ENCODE assay signal across 20 cellular contexts in genomic region chr4:33864290-33864859, GRCh38.
DNase-seq lines count a peak whose midpoint lies in the region; ATAC-seq, FAIRE-seq and TF ChIP-seq lines count a peak whose summit lies in the region.
"Had no signal": no experiment of that assay in that cellular context is flagged by ENCODE, and none has a peak within 500 bp of the region (broad histone marks: within the 10 kb centered on the region; RNA-seq: fewer than 3 reads in every experiment).

No MANE protein-coding gene starts in this region.

- H4K20me1 ChIP-seq in DND-41 (ENCODE audit: insufficient read depth, low read length), result no peaks in the 10 kb centered on the region
- H4K20me1 ChIP-seq: BLaER1 treated with 17β-estradiol and CSF1 and Interleukin-3, amounts not matched to agents 10 nM and 100 nM had no signal

- H3K27ac ChIP-seq in DND-41 (ENCODE audit: low read length), result no peak overlapping the region; the same call in 1 of the 2 replicates
- no peak overlapping the region for H3K27ac ChIP-seq in kidney (ENCODE audit: low read depth in 2 of 2, low read length in 2 of 2)
- H3K27ac ChIP-seq: BLaER1 treated with 17β-estradiol and CSF1 and Interleukin-3, amounts not matched to agents 10 nM and 100 nM had no signal

- TF ChIP-seq CTCF in DND-41 (IDR thresholded peaks at IDR 0.05; ENCODE audit: borderline replicate concordance, extremely low read depth, low read length, poor library complexity, severe bottlenecking) (no peak), kidney (IDR thresholded peaks at IDR 0.05; ENCODE audit: borderline replicate concordance, extremely low read depth, insufficient read depth) (no peak), GM10266 (IDR thresholded peaks at IDR 0.05; ENCODE audit: control insufficient read depth, insufficient read depth, low read depth, missing control alignments) (no peak), lower leg skin (IDR thresholded peaks at IDR 0.05) (no peak)

- intact Hi-C loops in kidney (cut with DNase I), result no loop called here
- intact Hi-C loops in lower leg skin (cut with DNase I; ENCODE audit: low total_unique reads), result no loop called here

- H3K79me2 ChIP-seq in DND-41 (ENCODE audit: insufficient read depth, low read length), result no peaks in the 10 kb centered on the region

- H3K36me3 ChIP-seq in DND-41 (ENCODE audit: insufficient read depth, low read length) (no peaks in the 10 kb centered on the region), kidney (ENCODE audit: control insufficient read depth in 1 of 2, insufficient read depth in 2 of 2, low read length in 2 of 2) (no peaks in the 10 kb centered on the region)
- H3K36me3 ChIP-seq: BE2C; BLaER1 treated with 17β-estradiol and CSF1 and Interleukin-3, amounts not matched to agents 10 nM and 100 nM had no signal

- H3K9ac ChIP-seq in DND-41 (ENCODE audit: low read depth, low read length), result no peak overlapping the region
- H3K9ac ChIP-seq in kidney (ENCODE audit: low read length in 2 of 2), result no peak overlapping the region
- H3K9ac ChIP-seq: BLaER1 treated with 17β-estradiol and CSF1 and Interleukin-3, amounts not matched to agents 10 nM and 100 nM had no signal

- H3K4me3 ChIP-seq in DND-41 (ENCODE audit: low read depth in 1 of 2, low read length in 2 of 2), result no peak overlapping the region
- no peak overlapping the region for H3K4me3 ChIP-seq in kidney (ENCODE audit: low read length in 2 of 2)
- H3K4me3 ChIP-seq in lower leg skin (ENCODE audit: low read depth, poor library complexity, severe bottlenecking), result no peak overlapping the region
- H3K4me3 ChIP-seq: BLaER1 treated with 17β-estradiol and CSF1 and Interleukin-3, amounts not matched to agents 10 nM and 100 nM; GM23338 had no signal

- WGBS in lower leg skin, 2 donors, result 76 to 90% methylated on average over 6 of the region's 6 CpGs

- ATAC-seq in DND-41 (ENCODE audit: insufficient read depth, low read depth) (peak; percentile 56; the same call in 1 of the 3 replicates), GM21390 (IDR thresholded peaks at IDR 0.05; ENCODE audit: unreplicated experiment) (no peak)
- ATAC-seq: GM23338, HCT116 had no signal

- H3K27me3 ChIP-seq in DND-41 (ENCODE audit: insufficient read depth, low read length, poor library complexity), result no peaks in the 10 kb centered on the region
- H3K27me3 ChIP-seq: BE2C; BLaER1 treated with 17β-estradiol and CSF1 and Interleukin-3, amounts not matched to agents 10 nM and 100 nM had no signal

- H3K4me2 ChIP-seq in DND-41 (ENCODE audit: insufficient read depth, low read length), result peak overlapping the region; percentile 14; the same call in 1 of the 2 replicates
- H3K4me2 ChIP-seq: BLaER1 treated with 17β-estradiol and CSF1 and Interleukin-3, amounts not matched to agents 10 nM and 100 nM; GM23338 had no signal

- H2AFZ ChIP-seq in DND-41 (ENCODE audit: low read depth, low read length), result peak overlapping the region; percentile 45
- H2AFZ ChIP-seq: GM23338 had no signal

- H3K9me3 ChIP-seq in DND-41 (ENCODE audit: insufficient read depth, low read length, severe bottlenecking) (no peaks in the 10 kb centered on the region), kidney (ENCODE audit: control insufficient read depth in 1 of 2, low read length in 2 of 2) (no peaks in the 10 kb centered on the region)
- H3K9me3 ChIP-seq: BE2C; BLaER1 treated with 17β-estradiol and CSF1 and Interleukin-3, amounts not matched to agents 10 nM and 100 nM had no signal

- DNase-seq in DND-41 (no peak), RPMI7951 (ENCODE audit: low read depth) (peak; percentile 23), kidney (peak; percentile 45), GM10266 (ENCODE audit: extremely low spot score) (no peak), lower leg skin (ENCODE audit: low spot score in 2 of 2) (no peak)
- DNase-seq: ACHN; AML-193; BE2C; CD4-positive, alpha-beta T cell; CD8-positive, alpha-beta memory T cell; DMS 273 treated with DMSO at 0.1 percent for 48 hours; DMS79; GF-D8; H9 had no signal

- H3K4me1 ChIP-seq in DND-41 (ENCODE audit: insufficient read depth, low read length), result peaks cover 9% of the 10 kb centered on the region
- H3K4me1 ChIP-seq in kidney (ENCODE audit: control insufficient read depth in 1 of 2, insufficient read depth in 1 of 2, low read depth in 1 of 2, low read length in 2 of 2), result no peaks in the 10 kb centered on the region
- H3K4me1 ChIP-seq: BE2C; BLaER1 treated with 17β-estradiol and CSF1 and Interleukin-3, amounts not matched to agents 10 nM and 100 nM had no signal

- no peak for TF ChIP-seq POLR2A in lower leg skin (IDR thresholded peaks at IDR 0.05)

- FAIRE-seq in kidney (lab: Jason Lieb, UNC), result no peak
- FAIRE-seq: D721Med, GM19239 had no signal

Comparison
In these comparisons a context has a peak if more than half of its experiments do, and no peak if none do; other contexts are left out.
1. DNase-seq: peak in RPMI7951 (single experiment) and kidney (single experiment); none in DND-41 (single experiment), GM10266 (single experiment) and lower leg skin (0 of 2).